Comparison of ENCODE assay signal across 11 cellular contexts in the genomic region with DNA sequence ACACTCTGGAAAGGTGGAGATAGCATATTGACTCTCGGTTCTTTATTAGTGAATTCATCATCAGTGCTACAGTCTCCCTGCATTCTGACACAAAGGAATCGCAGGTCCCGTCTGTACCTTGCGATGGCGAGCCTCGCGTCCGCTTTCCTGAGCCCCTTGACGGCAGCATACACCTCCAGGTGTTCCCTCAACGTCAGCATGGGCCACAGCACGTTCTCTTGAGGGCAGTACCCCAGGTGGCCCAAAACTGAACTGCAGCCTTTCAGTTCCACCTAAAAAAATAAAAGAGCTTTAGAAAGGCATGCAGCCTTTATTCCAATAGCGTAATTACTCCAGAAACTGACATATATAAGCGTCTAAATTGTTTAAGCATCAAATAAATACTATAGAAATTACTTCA. TPM values are rescaled to one million over a fixed set of nuclear protein-coding genes. Genes with fewer than 3 reads are reported as not detected.
DNase-seq lines count a peak whose midpoint lies in the region; ATAC-seq and TF ChIP-seq lines count a peak whose summit lies in the region.
"Had no signal": no experiment of that assay in that cellular context is flagged by ENCODE, and none has a peak within 500 bp of the region (broad histone marks: within the 10 kb centered on the region; RNA-seq: fewer than 3 reads in every experiment).

No MANE protein-coding gene starts in this region.

- H3K4me3 ChIP-seq in OCI-LY1 (ENCODE audit: low read depth, low read length, poor library complexity, severe bottlenecking) (no peak overlapping the region), fibroblast of lung (replicated peaks in 1 of 4; ENCODE audit: control extremely low read depth in 1 of 4, insufficient read depth in 1 of 4, low read depth in 3 of 4, low read length in 4 of 4) (no peak overlapping the region), thyroid gland (replicated peaks in 1 of 3) (no peak overlapping the region)

- H3K4me1 ChIP-seq in OCI-LY1 (ENCODE audit: insufficient read depth, low read length, severe bottlenecking) (no peaks in the 10 kb centered on the region), fibroblast of lung (ENCODE audit: control insufficient read depth, extremely low read depth, insufficient read depth, low read length) (no peaks in the 10 kb centered on the region), thyroid gland (no peaks in the 10 kb centered on the region)

- POLR2A ChIA-PET in activated CD8-positive, alpha-beta T cell treated with anti-CD3 and anti-CD28 coated beads for 36 hours (lab: Charles Lee) = no interaction called here
- POLR2A ChIA-PET in activated CD8-positive, alpha-beta T cell treated with anti-CD3 and anti-CD28 coated beads, Interleukin-2, amount 10 ng/mL, durations not matched to agents 7 days and 5 days (lab: Charles Lee) = no interaction called here

- H3K9me3 ChIP-seq in OCI-LY1 (ENCODE audit: low read length) (no peaks in the 10 kb centered on the region), fibroblast of lung (ENCODE audit: control insufficient read depth, insufficient read depth, low read depth, low read length) (no peaks in the 10 kb centered on the region), thyroid gland (no peaks in the 10 kb centered on the region)

- DNase-seq in activated CD8-positive, alpha-beta T cell treated with anti-CD3 and anti-CD28 coated beads for 36 hours = peak; percentile 3
- no peak for DNase-seq in activated CD8-positive, alpha-beta T cell treated with anti-CD3 and anti-CD28 coated beads, Interleukin-2, amount 10 ng/mL, durations not matched to agents 7 days and 5 days
- DNase-seq in fibroblast of lung (ENCODE audit: low read depth in 2 of 2) = no peak
- DNase-seq in thyroid gland = peak; percentile 13 to 16
- no peak for DNase-seq in activated effector memory CD4-positive, alpha-beta T cell treated with anti-CD3 and anti-CD28 coated beads, Interleukin-2, amount 50 U/mL, for 16 hours
- no peak for DNase-seq in activated T-cell treated with anti-CD3 and anti-CD28 coated beads, Interleukin-2, amount 50 U/mL, for 4 hours
- DNase-seq: effector CD4-positive, alpha-beta T cell; NCI-H446 had no signal

- TF ChIP-seq CTCF in activated CD8-positive, alpha-beta T cell treated with anti-CD3 and anti-CD28 coated beads for 36 hours (IDR thresholded peaks at IDR 0.05) = no peak
- TF ChIP-seq CTCF in OCI-LY1 (IDR thresholded peaks at IDR 0.05; ENCODE audit: low read length) = peak; percentile 40
- peak; percentile 19 to 33 for TF ChIP-seq CTCF in fibroblast of lung (conservative IDR thresholded peaks at IDR 0.05 in 1 of 2, IDR thresholded peaks at IDR 0.05 in 1 of 2; ENCODE audit: low read depth in 1 of 2, low read length in 2 of 2)
- peak in 3 of 6 experiments; percentile 19 to 48 (median 34) for TF ChIP-seq CTCF in thyroid gland (IDR thresholded peaks at IDR 0.05)

- H3K27me3 ChIP-seq in OCI-LY1 (ENCODE audit: insufficient read depth, low read length) = no peaks in the 10 kb centered on the region
- no peaks in the 10 kb centered on the region for H3K27me3 ChIP-seq in fibroblast of lung (ENCODE audit: control insufficient read depth, insufficient read depth, low read length)
- no peaks in the 10 kb centered on the region for H3K27me3 ChIP-seq in thyroid gland

- no peaks in the 10 kb centered on the region for H3K9me2 ChIP-seq in OCI-LY1 (ENCODE audit: low read depth, low read length)

- H3K27ac ChIP-seq in OCI-LY1 (ENCODE audit: low read depth, low read length, poor library complexity, severe bottlenecking) (no peak overlapping the region), fibroblast of lung (ENCODE audit: insufficient read depth, low read length) (no peak overlapping the region), thyroid gland (no peak overlapping the region)

- H3K4me1 Mint-ChIP-seq in activated CD8-positive, alpha-beta T cell treated with anti-CD3 and anti-CD28 coated beads for 36 hours (ENCODE audit: low read depth) = no peaks in the 10 kb centered on the region
- no peaks in the 10 kb centered on the region for H3K4me1 Mint-ChIP-seq in activated CD8-positive, alpha-beta T cell treated with anti-CD3 and anti-CD28 coated beads, Interleukin-2, amount 10 ng/mL, durations not matched to agents 7 days and 5 days (ENCODE audit: low read depth)
- H3K4me1 Mint-ChIP-seq in activated T-cell treated with anti-CD3 and anti-CD28 coated beads, Interleukin-2, amount 50 U/mL, for 4 hours (ENCODE audit: low read depth) = no peaks in the 10 kb centered on the region
- H3K4me1 Mint-ChIP-seq: CD4-positive, CD25-positive, alpha-beta regulatory T cell had no signal

- H3K9ac ChIP-seq in OCI-LY1 (ENCODE audit: low read length) (no peak overlapping the region), fibroblast of lung (ENCODE audit: insufficient read depth, low read length) (no peak overlapping the region)

- H3K36me3 ChIP-seq in OCI-LY1 (ENCODE audit: insufficient read depth, low read length) (no peaks in the 10 kb centered on the region; the same call in 1 of the 2 replicates), fibroblast of lung (ENCODE audit: control insufficient read depth, insufficient read depth, low read length) (no peaks in the 10 kb centered on the region), thyroid gland (peaks cover 13 to 19% of the 10 kb centered on the region in 2 donors)

- intact Hi-C loops in activated CD8-positive, alpha-beta T cell treated with anti-CD3 and anti-CD28 coated beads for 36 hours (cut with micrococcal nuclease) = no loop called here
- intact Hi-C loops in thyroid gland (cut with DNase I) = no loop called here

- H3K27ac Mint-ChIP-seq in activated CD8-positive, alpha-beta T cell treated with anti-CD3 and anti-CD28 coated beads for 36 hours = no peak overlapping the region
- H3K27ac Mint-ChIP-seq in activated CD8-positive, alpha-beta T cell treated with anti-CD3 and anti-CD28 coated beads, Interleukin-2, amount 10 ng/mL, durations not matched to agents 7 days and 5 days = no peak overlapping the region
- H3K27ac Mint-ChIP-seq: CD4-positive, CD25-positive, alpha-beta regulatory T cell had no signal

- H4K20me1 ChIP-seq in OCI-LY1 (ENCODE audit: insufficient read depth, low read length) = no peaks in the 10 kb centered on the region
- no peaks in the 10 kb centered on the region for H4K20me1 ChIP-seq in fibroblast of lung (ENCODE audit: control insufficient read depth, extremely low read depth, insufficient read depth, low read length)

- H3K4me2 ChIP-seq in OCI-LY1 (ENCODE audit: low read length) = no peak overlapping the region
- no peak overlapping the region for H3K4me2 ChIP-seq in fibroblast of lung (ENCODE audit: extremely low read depth, insufficient read depth, low read length)

- no peaks in the 10 kb centered on the region for H3F3A ChIP-seq in OCI-LY1 (ENCODE audit: insufficient read depth, low read length)

- ATAC-seq in activated CD8-positive, alpha-beta T cell treated with anti-CD3 and anti-CD28 coated beads for 36 hours = no peak
- ATAC-seq in activated CD8-positive, alpha-beta T cell treated with anti-CD3 and anti-CD28 coated beads, Interleukin-2, amount 10 ng/mL, durations not matched to agents 7 days and 5 days = no peak
- no peak for ATAC-seq in activated T-cell treated with anti-CD3 and anti-CD28 coated beads, Interleukin-2, amount 50 U/mL, for 4 hours
- ATAC-seq in GM21367 (IDR thresholded peaks at IDR 0.05; ENCODE audit: unreplicated experiment) = no peak

- no peak for TF ChIP-seq POLR2A in thyroid gland (IDR thresholded peaks at IDR 0.05)

- CTCF ChIA-PET in activated CD8-positive, alpha-beta T cell treated with anti-CD3 and anti-CD28 coated beads for 36 hours (lab: Charles Lee) = interaction anchor here (1.1 kb wide), 1 partner anchor 11 kb away, joined by 3 read pairs; no protein-coding TSS in a partner anchor
- CTCF ChIA-PET in activated CD8-positive, alpha-beta T cell treated with anti-CD3 and anti-CD28 coated beads, Interleukin-2, amount 10 ng/mL, durations not matched to agents 7 days and 5 days (lab: Charles Lee) = no interaction called here

- no peaks in the 10 kb centered on the region for H3K36me3 Mint-ChIP-seq in activated CD8-positive, alpha-beta T cell treated with anti-CD3 and anti-CD28 coated beads for 36 hours (ENCODE audit: low read depth)
- H3K36me3 Mint-ChIP-seq in activated CD8-positive, alpha-beta T cell treated with anti-CD3 and anti-CD28 coated beads, Interleukin-2, amount 10 ng/mL, durations not matched to agents 7 days and 5 days (ENCODE audit: low read depth) = no peaks in the 10 kb centered on the region
- no peaks in the 10 kb centered on the region for H3K36me3 Mint-ChIP-seq in activated T-cell treated with anti-CD3 and anti-CD28 coated beads, Interleukin-2, amount 50 U/mL, for 4 hours (ENCODE audit: insufficient read depth)
- H3K36me3 Mint-ChIP-seq: CD4-positive, CD25-positive, alpha-beta regulatory T cell had no signal

- peaks cover 5% of the 10 kb centered on the region for H3K9me3 Mint-ChIP-seq in activated CD8-positive, alpha-beta T cell treated with anti-CD3 and anti-CD28 coated beads for 36 hours
- H3K9me3 Mint-ChIP-seq in activated CD8-positive, alpha-beta T cell treated with anti-CD3 and anti-CD28 coated beads, Interleukin-2, amount 10 ng/mL, durations not matched to agents 7 days and 5 days (ENCODE audit: insufficient read depth) = no peaks in the 10 kb centered on the region
- no peaks in the 10 kb centered on the region for H3K9me3 Mint-ChIP-seq in activated T-cell treated with anti-CD3 and anti-CD28 coated beads, Interleukin-2, amount 50 U/mL, for 4 hours

- H3K4me3 Mint-ChIP-seq in activated CD8-positive, alpha-beta T cell treated with anti-CD3 and anti-CD28 coated beads for 36 hours = no peak overlapping the region
- H3K4me3 Mint-ChIP-seq in activated CD8-positive, alpha-beta T cell treated with anti-CD3 and anti-CD28 coated beads, Interleukin-2, amount 10 ng/mL, durations not matched to agents 7 days and 5 days = no peak overlapping the region
- no peak overlapping the region for H3K4me3 Mint-ChIP-seq in activated T-cell treated with anti-CD3 and anti-CD28 coated beads, Interleukin-2, amount 50 U/mL, for 4 hours
- H3K4me3 Mint-ChIP-seq: CD4-positive, CD25-positive, alpha-beta regulatory T cell had no signal

- no peak overlapping the region for H2AFZ ChIP-seq in OCI-LY1 (ENCODE audit: low read length)
- no peak overlapping the region for H2AFZ ChIP-seq in fibroblast of lung (ENCODE audit: low read length)

- H3K27me3 Mint-ChIP-seq in activated CD8-positive, alpha-beta T cell treated with anti-CD3 and anti-CD28 coated beads for 36 hours = no peaks in the 10 kb centered on the region
- no peaks in the 10 kb centered on the region for H3K27me3 Mint-ChIP-seq in activated CD8-positive, alpha-beta T cell treated with anti-CD3 and anti-CD28 coated beads, Interleukin-2, amount 10 ng/mL, durations not matched to agents 7 days and 5 days (ENCODE audit: low read depth)
- H3K27me3 Mint-ChIP-seq in activated T-cell treated with anti-CD3 and anti-CD28 coated beads, Interleukin-2, amount 50 U/mL, for 4 hours (ENCODE audit: low read depth) = no peaks in the 10 kb centered on the region

- H3K79me2 ChIP-seq in OCI-LY1 (ENCODE audit: insufficient read depth, low read length) (no peaks in the 10 kb centered on the region), fibroblast of lung (ENCODE audit: control insufficient read depth, insufficient read depth, low read length) (no peaks in the 10 kb centered on the region)

- WGBS in thyroid gland, 2 donors = 51 to 60% methylated on average over 13 of the region's 13 CpGs

RNA-seq across cellular contexts. Expression of a gene that starts 24.2 kb away (rescaled TPM):
- not detected for total RNA-seq in activated CD8-positive, alpha-beta T cell treated with anti-CD3 and anti-CD28 coated beads for 36 hours
- not detected for total RNA-seq in activated CD8-positive, alpha-beta T cell treated with anti-CD3 and anti-CD28 coated beads, Interleukin-2, amount 10 ng/mL, durations not matched to agents 7 days and 5 days
- total RNA-seq in fibroblast of lung (3.1 and 14.1 TPM in 2 replicates), thyroid gland (10 to 100 TPM; 11.9 to 40.2 (median 25.4) TPM)
- 1.6 and 1.8 TPM in 2 replicates for polyA plus RNA-seq in fibroblast of lung
- polyA plus RNA-seq in fibroblast of lung (2012) = 0.77 and 1.0 TPM in 2 replicates
- polyA minus RNA-seq in fibroblast of lung (ENCODE audit: low replicate concordance) = 0.55 and 1.1 TPM in 2 replicates
- not detected for total RNA-seq in activated T-cell treated with anti-CD3 and anti-CD28 coated beads, Interleukin-2, amount 50 U/mL, for 4 hours
- total RNA-seq: CD4-positive, CD25-positive, alpha-beta regulatory T cell had no signal
- polyA plus RNA-seq: CD4-positive, CD25-positive, alpha-beta regulatory T cell had no signal

RNA-seq across cellular contexts. Expression of a gene that starts 56.8 kb away (rescaled TPM):
- not detected for total RNA-seq in activated CD8-positive, alpha-beta T cell treated with anti-CD3 and anti-CD28 coated beads for 36 hours
- under 1 TPM; 0.08 TPM for total RNA-seq in activated CD8-positive, alpha-beta T cell treated with anti-CD3 and anti-CD28 coated beads, Interleukin-2, amount 10 ng/mL, durations not matched to agents 7 days and 5 days
- total RNA-seq in fibroblast of lung (12.9 and 23.1 TPM in 2 replicates), thyroid gland (100 to 1,000 TPM in 1 of 4 donors, 10 to 100 TPM in 3; 24.3 to 101 (median 64.2) TPM)
- 4.2 and 4.3 TPM in 2 replicates for polyA plus RNA-seq in fibroblast of lung
- 2.7 and 2.9 TPM in 2 replicates for polyA plus RNA-seq in fibroblast of lung (2012)
- 0.43 and 0.82 TPM in 2 replicates for polyA minus RNA-seq in fibroblast of lung (ENCODE audit: low replicate concordance)
- under 1 TPM; 0.08 to 0.24 (median 0.22) TPM for total RNA-seq in activated T-cell treated with anti-CD3 and anti-CD28 coated beads, Interleukin-2, amount 50 U/mL, for 4 hours
- polyA plus RNA-seq: CD4-positive, CD25-positive, alpha-beta regulatory T cell had no signal

Comparison
In these comparisons a context has a peak if more than half of its experiments do, and no peak if none do; other contexts are left out.
1. DNase-seq: peak in activated CD8-positive, alpha-beta T cell treated with anti-CD3 and anti-CD28 coated beads for 36 hours (single experiment) and thyroid gland (2 of 2); none in activated CD8-positive, alpha-beta T cell treated with anti-CD3 and anti-CD28 coated beads, Interleukin-2, amount 10 ng/mL, durations not matched to agents 7 days and 5 days (single experiment), fibroblast of lung (0 of 2), activated effector memory CD4-positive, alpha-beta T cell treated with anti-CD3 and anti-CD28 coated beads, Interleukin-2, amount 50 U/mL, for 16 hours (single experiment) and activated T-cell treated with anti-CD3 and anti-CD28 coated beads, Interleukin-2, amount 50 U/mL, for 4 hours (single experiment).
2. RNA of a gene that starts 56.8 kb away (total RNA-seq): 24.3 to 101 TPM in thyroid gland and 12.9 to 23.1 TPM in fibroblast of lung; 0.08 to 0.24 TPM in activated T-cell treated with anti-CD3 and anti-CD28 coated beads, Interleukin-2, amount 50 U/mL, for 4 hours, 0.08 TPM in activated CD8-positive, alpha-beta T cell treated with anti-CD3 and anti-CD28 coated beads, Interleukin-2, amount 10 ng/mL, durations not matched to agents 7 days and 5 days and not detected in activated CD8-positive, alpha-beta T cell treated with anti-CD3 and anti-CD28 coated beads for 36 hours; every median in the first group is over 10 times any median in the second.